Comparison of ENCODE assay signal across 8 cellular contexts in the genomic region with DNA sequence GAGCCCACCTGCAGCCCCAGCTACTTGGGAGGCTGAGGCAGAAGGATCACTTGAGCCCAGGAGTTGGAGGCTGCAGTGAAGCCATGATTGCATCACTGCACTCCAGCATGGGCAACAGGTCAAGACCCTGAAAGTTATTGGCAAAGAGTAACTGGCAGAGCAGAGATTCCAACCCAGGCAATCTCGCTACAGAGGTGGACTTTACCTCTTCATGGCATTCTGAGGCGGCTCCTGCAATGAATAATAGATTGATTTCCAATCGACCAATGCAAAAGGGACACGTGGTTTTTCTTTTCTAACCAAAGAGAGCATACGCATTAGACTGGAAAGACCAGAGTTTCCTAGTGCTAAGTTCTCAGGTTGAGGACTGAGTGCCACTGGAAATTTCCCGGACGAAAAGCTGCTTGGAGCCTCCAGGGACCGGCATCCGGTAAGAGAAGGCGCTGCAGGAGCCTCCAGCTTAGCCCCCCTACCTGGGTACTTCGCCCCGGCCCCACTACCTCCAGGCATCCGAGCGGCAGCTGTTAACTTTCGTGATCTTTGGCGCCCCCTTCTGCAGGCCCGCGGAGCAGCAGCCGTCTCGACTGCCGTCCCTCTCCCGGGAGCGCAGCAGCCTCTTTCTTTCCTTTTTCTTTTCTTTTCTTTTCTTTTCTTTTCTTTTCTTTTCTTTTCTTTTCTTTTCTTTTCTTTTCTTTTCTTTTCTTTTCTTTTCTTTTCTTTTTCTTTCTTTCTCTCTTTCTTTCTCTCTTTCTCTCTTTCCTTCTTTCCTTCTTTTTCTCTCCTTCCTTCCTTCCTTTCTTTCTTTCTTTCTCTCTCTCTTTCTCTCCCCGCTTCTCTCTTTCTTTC. TPM values are rescaled to one million over a fixed set of nuclear protein-coding genes. Genes with fewer than 3 reads are reported as not detected.
DNase-seq lines count a peak whose midpoint lies in the region; ATAC-seq and TF ChIP-seq lines count a peak whose summit lies in the region.

No MANE protein-coding gene starts in this region.

- WGBS in H9 (ENCODE audit: extremely low coverage, insufficient read length, low lambda C conversion rate), result no CpG with 5 or more reads among the region's 24 CpGs

- H3K27ac ChIP-seq in H9 (ENCODE audit: insufficient read length, low read depth, low read length), result no peak overlapping the region

- H3K23ac ChIP-seq in H9 (ENCODE audit: insufficient read length, low read depth, low read length), result no peak overlapping the region

- H3T11ph ChIP-seq in H9 (ENCODE audit: low read length), result no peak overlapping the region

- peak overlapping the region; percentile 7 for H2AFZ ChIP-seq in H9 (ENCODE audit: low read length)

- peak overlapping the region in 1 of 2 experiments; percentile 23; a peak in 3 of 5 replicates for H3K4me3 Mint-ChIP-seq in H9

- no peaks in the 10 kb centered on the region for H3K9me3 Mint-ChIP-seq in H9

- peak overlapping the region; percentile 43 for H3K4me3 ChIP-seq in epithelial cell of proximal tubule (ENCODE audit: low read depth, low read length)

- H3K9me3 ChIP-seq in H9 (ENCODE audit: control insufficient read depth, low read depth, low read length), result no peaks in the 10 kb centered on the region

- H3K79me2 ChIP-seq in H9 (ENCODE audit: insufficient read depth, low read length), result no peaks in the 10 kb centered on the region

- H3K56ac ChIP-seq in H9 (ENCODE audit: insufficient read length, low read depth, low read length), result no peak overlapping the region

- ATAC-seq in HG02798 (IDR thresholded peaks at IDR 0.05; ENCODE audit: poor library complexity, unreplicated experiment), result no peak

- no peaks in the 10 kb centered on the region for H4K20me1 ChIP-seq in H9 (ENCODE audit: control insufficient read depth, insufficient read depth, insufficient read length)

- H2AK5ac ChIP-seq in H9 (ENCODE audit: insufficient read length, low read length), result no peak overlapping the region

- peaks cover 4% of the 10 kb centered on the region; the same call in 1 of the 2 replicates for H3K4me1 ChIP-seq in H9 (ENCODE audit: insufficient read depth, low read length)

- TF ChIP-seq CTCF in H9 (conservative IDR thresholded peaks at IDR 0.05) (peak; percentile 97), epithelial cell of proximal tubule (conservative IDR thresholded peaks at IDR 0.05; ENCODE audit: low read depth, low read length) (peak; percentile 68)

- H3K9ac ChIP-seq in H9 (ENCODE audit: extremely low read depth, insufficient read length, low read length), result no peak overlapping the region

- DNase-seq in Ammon's horn (ENCODE audit: low spot score), result peak; percentile 77
- peak; percentile 93 for DNase-seq in H9
- peak; percentile 37 for DNase-seq in NCI-H82 treated with DMSO at 0.1 percent for 48 hours (lab: John Stamatoyannopoulos, UW; ENCODE audit: unreplicated experiment)
- peak; percentile 80 for DNase-seq in activated T-cell treated with anti-CD3 and anti-CD28 coated beads for 1 hour (ENCODE audit: low read depth)
- DNase-seq in epithelial cell of proximal tubule (ENCODE audit: low read depth), result no peak
- DNase-seq in myocyte (ENCODE audit: low read depth), result peak; percentile 73
- DNase-seq in stimulated activated CD8-positive, alpha-beta memory T cell treated with anti-CD3 and anti-CD28 coated beads, Interleukin-7, amount 100 ng/mL, for 48 hours (ENCODE audit: extremely low read depth in 1 of 2, low read depth in 1 of 2), result peak; percentile 50 to 64

- H2BK120ac ChIP-seq in H9 (ENCODE audit: low read depth, low read length, poor library complexity, severe bottlenecking), result no peak overlapping the region

- no peak overlapping the region for H3K18ac ChIP-seq in H9 (ENCODE audit: insufficient read length, low read depth, low read length)

- no peaks in the 10 kb centered on the region; the same call in 1 of the 2 replicates for H3K27me3 ChIP-seq in H9 (ENCODE audit: insufficient read depth, low read length)

- H2BK20ac ChIP-seq in H9 (ENCODE audit: low read depth, low read length, poor library complexity, severe bottlenecking), result no peak overlapping the region

- peak overlapping the region; percentile 45 for H3K4me2 ChIP-seq in H9 (ENCODE audit: insufficient read depth, insufficient read length, low read length)

- peaks cover 35% of the 10 kb centered on the region for H3K27me3 Mint-ChIP-seq in H9 (ENCODE audit: low read depth)

- no peak overlapping the region for H4K91ac ChIP-seq in H9 (ENCODE audit: insufficient read length, low read depth, low read length)

- H3K79me1 ChIP-seq in H9 (ENCODE audit: insufficient read depth, low read depth, low read length, poor library complexity, severe bottlenecking), result no peaks in the 10 kb centered on the region

- H3K27ac Mint-ChIP-seq in H9, result no peak overlapping the region

- no peak overlapping the region; the same call in 1 of the 2 replicates for H3K14ac ChIP-seq in H9 (ENCODE audit: insufficient read depth, low read length)

- no peak overlapping the region for H2BK5ac ChIP-seq in H9 (ENCODE audit: insufficient read length, low read length)

- peaks cover 10 to 11% of the 10 kb centered on the region in 2 experiments for H3K4me1 Mint-ChIP-seq in H9

- H2BK12ac ChIP-seq in H9 (ENCODE audit: insufficient read length, low read depth, low read length), result no peak overlapping the region

- no peak overlapping the region for H3K4ac ChIP-seq in H9 (ENCODE audit: low read depth, low read length)

- peaks cover 15% of the 10 kb centered on the region for H3K23me2 ChIP-seq in H9 (ENCODE audit: insufficient read length, low read depth, low read length, poor library complexity, severe bottlenecking)

- H4K8ac ChIP-seq in H9 (replicated peaks; ENCODE audit: insufficient read length, low read depth, low read length), result no peak overlapping the region

- no peak overlapping the region for H4K5ac ChIP-seq in H9 (ENCODE audit: insufficient read length, low read depth, low read length)

- no peak overlapping the region for H2BK15ac ChIP-seq in H9 (ENCODE audit: low read depth, low read length)

- no peaks in the 10 kb centered on the region for H3K36me3 Mint-ChIP-seq in H9 (ENCODE audit: insufficient read depth in 1 of 3, low read depth in 3 of 3)

RNA-seq across cellular contexts. Expression of gene MBLAC1, which starts 4.1 kb away (rescaled TPM):
- total RNA-seq in H9 (2021) (1.6 and 1.9 TPM in 2 replicates), epithelial cell of proximal tubule (2.6 and 3.7 TPM in 2 replicates), myocyte (3.5 and 4.5 TPM in 2 replicates)
- polyA plus RNA-seq in myocyte (2012), result 2.7 TPM

RNA-seq across cellular contexts. Expression of gene CNPY4, which starts 11.4 kb away (rescaled TPM):
- 10.4 and 12.3 TPM in 2 replicates for total RNA-seq in H9 (2021)
- total RNA-seq in epithelial cell of proximal tubule, result 8.8 and 10.1 TPM in 2 replicates
- total RNA-seq in myocyte, result 14.0 and 19.7 TPM in 2 replicates
- polyA plus RNA-seq in myocyte (2012), result 55.9 TPM

RNA-seq across cellular contexts. Expression of gene TAF6, which starts 11.7 kb away (rescaled TPM):
- 87.1 and 88.9 TPM in 2 replicates for total RNA-seq in H9 (2021)
- total RNA-seq in epithelial cell of proximal tubule, result 62.8 and 73.6 TPM in 2 replicates
- total RNA-seq in myocyte, result 58.8 and 76.8 TPM in 2 replicates
- polyA plus RNA-seq in myocyte (2012), result 81.5 TPM

RNA-seq across cellular contexts. Expression of gene LAMTOR4, which starts 17.9 kb away (rescaled TPM):
- total RNA-seq in H9 (2021) (164 and 179 TPM in 2 replicates), epithelial cell of proximal tubule (201 and 232 TPM in 2 replicates), myocyte (117 and 139 TPM in 2 replicates)
- 340 TPM for polyA plus RNA-seq in myocyte (2012)

RNA-seq across cellular contexts. Expression of gene TRAPPC14, which starts 27.7 kb away (rescaled TPM):
- total RNA-seq in H9 (2021) (31.8 and 32.8 TPM in 2 replicates), epithelial cell of proximal tubule (9.4 and 14.9 TPM in 2 replicates), myocyte (11.2 and 12.7 TPM in 2 replicates)
- polyA plus RNA-seq in myocyte (2012), result 20.5 TPM
